In genomic region chr16:11668590-11669379, GRCh38 we compare ENCODE assay signal across 1 cellular context.
TF ChIP-seq lines count a peak whose summit lies in the region.

No MANE protein-coding gene starts in this region.

TF ChIP-seq in HepG2, 621 proteins besides CTCF, POLR2A, EP300 and RAD21 (continued from another document and continues in another):
- no peak for TF ChIP-seq ZNF101 (CRISPR knock-in tag; IDR thresholded peaks at IDR 0.05; ENCODE audit: borderline replicate concordance, low read depth)
- TF ChIP-seq LCORL (IDR thresholded peaks at IDR 0.05): no peak
- 0 out of 2 replicates have a peak, but pooled peaks have one; percentile 25 for TF ChIP-seq LCORL (CRISPR knock-in tag; IDR thresholded peaks at IDR 0.05)
- TF ChIP-seq HNRNPUL1 (IDR thresholded peaks at IDR 0.05; ENCODE audit: low read depth, low read length): no peak
- TF ChIP-seq RNF2 (conservative IDR thresholded peaks at IDR 0.05; ENCODE audit: low read depth): no peak
- TF ChIP-seq SRSF9 (IDR thresholded peaks at IDR 0.05; ENCODE audit: borderline replicate concordance, insufficient read depth, low read depth, low read length, poor library complexity, severe bottlenecking): no peak
- no peak for TF ChIP-seq ZNF282 (IDR thresholded peaks at IDR 0.05; ENCODE audit: partially characterized antibody)
- TF ChIP-seq GABPB1 (CRISPR knock-in tag; IDR thresholded peaks at IDR 0.05): peak; percentile 30; the same call in 1 of the 2 replicates
- no peak for TF ChIP-seq ZKSCAN5 (CRISPR knock-in tag; IDR thresholded peaks at IDR 0.05)
- TF ChIP-seq ZNF652 (CRISPR knock-in tag; IDR thresholded peaks at IDR 0.05; ENCODE audit: borderline replicate concordance, low read depth): no peak
- no peak for TF ChIP-seq GTF2F1 (IDR thresholded peaks at IDR 0.05; ENCODE audit: low read length)
- TF ChIP-seq ZNF781 (CRISPR knock-in tag; IDR thresholded peaks at IDR 0.05; ENCODE audit: borderline replicate concordance, not compliant biosample characterization): no peak
- TF ChIP-seq NFRKB (IDR thresholded peaks at IDR 0.05): no peak
- TF ChIP-seq ZFAT (CRISPR knock-in tag; conservative IDR thresholded peaks at IDR 0.05): no peak
- no peak for TF ChIP-seq ZNF446 (CRISPR knock-in tag; IDR thresholded peaks at IDR 0.05)
- TF ChIP-seq TBX3 (IDR thresholded peaks at IDR 0.05; ENCODE audit: borderline replicate concordance): no peak
- no peak for TF ChIP-seq NR2C2 (CRISPR knock-in tag; IDR thresholded peaks at IDR 0.05; ENCODE audit: borderline replicate concordance)
- TF ChIP-seq KDM5A (IDR thresholded peaks at IDR 0.05; ENCODE audit: borderline replicate concordance, low read length): no peak
- TF ChIP-seq MXI1 (IDR thresholded peaks at IDR 0.05; ENCODE audit: borderline replicate concordance, low read depth, low read length): 0 out of 3 replicates have a peak, but pooled peaks have one; percentile 10
- TF ChIP-seq, protein P1, sequence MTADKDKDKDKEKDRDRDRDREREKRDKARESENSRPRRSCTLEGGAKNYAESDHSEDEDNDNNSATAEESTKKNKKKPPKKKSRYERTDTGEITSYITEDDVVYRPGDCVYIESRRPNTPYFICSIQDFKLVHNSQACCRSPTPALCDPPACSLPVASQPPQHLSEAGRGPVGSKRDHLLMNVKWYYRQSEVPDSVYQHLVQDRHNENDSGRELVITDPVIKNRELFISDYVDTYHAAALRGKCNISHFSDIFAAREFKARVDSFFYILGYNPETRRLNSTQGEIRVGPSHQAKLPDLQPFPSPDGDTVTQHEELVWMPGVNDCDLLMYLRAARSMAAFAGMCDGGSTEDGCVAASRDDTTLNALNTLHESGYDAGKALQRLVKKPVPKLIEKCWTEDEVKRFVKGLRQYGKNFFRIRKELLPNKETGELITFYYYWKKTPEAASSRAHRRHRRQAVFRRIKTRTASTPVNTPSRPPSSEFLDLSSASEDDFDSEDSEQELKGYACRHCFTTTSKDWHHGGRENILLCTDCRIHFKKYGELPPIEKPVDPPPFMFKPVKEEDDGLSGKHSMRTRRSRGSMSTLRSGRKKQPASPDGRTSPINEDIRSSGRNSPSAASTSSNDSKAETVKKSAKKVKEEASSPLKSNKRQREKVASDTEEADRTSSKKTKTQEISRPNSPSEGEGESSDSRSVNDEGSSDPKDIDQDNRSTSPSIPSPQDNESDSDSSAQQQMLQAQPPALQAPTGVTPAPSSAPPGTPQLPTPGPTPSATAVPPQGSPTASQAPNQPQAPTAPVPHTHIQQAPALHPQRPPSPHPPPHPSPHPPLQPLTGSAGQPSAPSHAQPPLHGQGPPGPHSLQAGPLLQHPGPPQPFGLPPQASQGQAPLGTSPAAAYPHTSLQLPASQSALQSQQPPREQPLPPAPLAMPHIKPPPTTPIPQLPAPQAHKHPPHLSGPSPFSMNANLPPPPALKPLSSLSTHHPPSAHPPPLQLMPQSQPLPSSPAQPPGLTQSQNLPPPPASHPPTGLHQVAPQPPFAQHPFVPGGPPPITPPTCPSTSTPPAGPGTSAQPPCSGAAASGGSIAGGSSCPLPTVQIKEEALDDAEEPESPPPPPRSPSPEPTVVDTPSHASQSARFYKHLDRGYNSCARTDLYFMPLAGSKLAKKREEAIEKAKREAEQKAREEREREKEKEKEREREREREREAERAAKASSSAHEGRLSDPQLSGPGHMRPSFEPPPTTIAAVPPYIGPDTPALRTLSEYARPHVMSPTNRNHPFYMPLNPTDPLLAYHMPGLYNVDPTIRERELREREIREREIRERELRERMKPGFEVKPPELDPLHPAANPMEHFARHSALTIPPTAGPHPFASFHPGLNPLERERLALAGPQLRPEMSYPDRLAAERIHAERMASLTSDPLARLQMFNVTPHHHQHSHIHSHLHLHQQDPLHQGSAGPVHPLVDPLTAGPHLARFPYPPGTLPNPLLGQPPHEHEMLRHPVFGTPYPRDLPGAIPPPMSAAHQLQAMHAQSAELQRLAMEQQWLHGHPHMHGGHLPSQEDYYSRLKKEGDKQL (CRISPR knock-in tag; IDR thresholded peaks at IDR 0.05; ENCODE audit: low read depth): no peak
- TF ChIP-seq ZNF235 (CRISPR knock-in tag; IDR thresholded peaks at IDR 0.05; ENCODE audit: borderline replicate concordance): no peak
- TF ChIP-seq TEAD2 (CRISPR knock-in tag; IDR thresholded peaks at IDR 0.05): no peak
- TF ChIP-seq GABPA (IDR thresholded peaks at IDR 0.05; ENCODE audit: low read depth, low read length): no peak
- TF ChIP-seq GABPA (CRISPR knock-in tag; IDR thresholded peaks at IDR 0.05; ENCODE audit: low read depth): no peak
- peak; percentile 24; the same call in 1 of the 2 replicates for TF ChIP-seq ZNF274 (CRISPR knock-in tag; IDR thresholded peaks at IDR 0.05)
- TF ChIP-seq CHD2 (IDR thresholded peaks at IDR 0.05; ENCODE audit: low read depth, low read length): no peak
- no peak for TF ChIP-seq ZNF160 (CRISPR knock-in tag; IDR thresholded peaks at IDR 0.05)
- TF ChIP-seq CREB1 (IDR thresholded peaks at IDR 0.05): no peak
- no peak for TF ChIP-seq CREB1 (CRISPR knock-in tag; IDR thresholded peaks at IDR 0.05)
- no peak for TF ChIP-seq CSRNP1 (CRISPR knock-in tag; IDR thresholded peaks at IDR 0.05)
- no peak for TF ChIP-seq NFIB (CRISPR knock-in tag; IDR thresholded peaks at IDR 0.05; ENCODE audit: borderline replicate concordance)
- TF ChIP-seq ZNF790 (CRISPR knock-in tag; IDR thresholded peaks at IDR 0.05; ENCODE audit: borderline replicate concordance): no peak
- no peak for TF ChIP-seq TFAP4 (IDR thresholded peaks at IDR 0.05; ENCODE audit: borderline replicate concordance, low read depth)
- TF ChIP-seq ZNF558 (CRISPR knock-in tag; IDR thresholded peaks at IDR 0.05; ENCODE audit: borderline replicate concordance): peak; percentile 31; the same call in 1 of the 2 replicates
- TF ChIP-seq, protein P2, sequence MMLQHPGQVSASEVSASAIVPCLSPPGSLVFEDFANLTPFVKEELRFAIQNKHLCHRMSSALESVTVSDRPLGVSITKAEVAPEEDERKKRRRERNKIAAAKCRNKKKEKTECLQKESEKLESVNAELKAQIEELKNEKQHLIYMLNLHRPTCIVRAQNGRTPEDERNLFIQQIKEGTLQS (CRISPR knock-in tag; IDR thresholded peaks at IDR 0.05): no peak
- no peak for TF ChIP-seq SP2 (CRISPR knock-in tag; IDR thresholded peaks at IDR 0.05)
- no peak for TF ChIP-seq ZNF512B (CRISPR knock-in tag; IDR thresholded peaks at IDR 0.05; ENCODE audit: borderline replicate concordance)
- TF ChIP-seq ZNF720 (CRISPR knock-in tag; IDR thresholded peaks at IDR 0.05): no peak
- no peak for TF ChIP-seq SIN3A (IDR thresholded peaks at IDR 0.05; ENCODE audit: borderline replicate concordance, low read depth, low read length)
- no peak for TF ChIP-seq NAIF1 (CRISPR knock-in tag; IDR thresholded peaks at IDR 0.05; ENCODE audit: borderline replicate concordance)
- TF ChIP-seq ZNF44 (CRISPR knock-in tag; IDR thresholded peaks at IDR 0.05): no peak
- no peak for TF ChIP-seq CBX2 (IDR thresholded peaks at IDR 0.05; ENCODE audit: low read depth, low read length)
- no peak for TF ChIP-seq CBX2 (CRISPR knock-in tag; IDR thresholded peaks at IDR 0.05; ENCODE audit: low read depth)
- no peak for TF ChIP-seq ZNF367 (CRISPR knock-in tag; IDR thresholded peaks at IDR 0.05; ENCODE audit: borderline replicate concordance)
- no peak for TF ChIP-seq FOXK1 (CRISPR knock-in tag; IDR thresholded peaks at IDR 0.05; ENCODE audit: borderline replicate concordance, low read depth)
- TF ChIP-seq, protein P3, sequence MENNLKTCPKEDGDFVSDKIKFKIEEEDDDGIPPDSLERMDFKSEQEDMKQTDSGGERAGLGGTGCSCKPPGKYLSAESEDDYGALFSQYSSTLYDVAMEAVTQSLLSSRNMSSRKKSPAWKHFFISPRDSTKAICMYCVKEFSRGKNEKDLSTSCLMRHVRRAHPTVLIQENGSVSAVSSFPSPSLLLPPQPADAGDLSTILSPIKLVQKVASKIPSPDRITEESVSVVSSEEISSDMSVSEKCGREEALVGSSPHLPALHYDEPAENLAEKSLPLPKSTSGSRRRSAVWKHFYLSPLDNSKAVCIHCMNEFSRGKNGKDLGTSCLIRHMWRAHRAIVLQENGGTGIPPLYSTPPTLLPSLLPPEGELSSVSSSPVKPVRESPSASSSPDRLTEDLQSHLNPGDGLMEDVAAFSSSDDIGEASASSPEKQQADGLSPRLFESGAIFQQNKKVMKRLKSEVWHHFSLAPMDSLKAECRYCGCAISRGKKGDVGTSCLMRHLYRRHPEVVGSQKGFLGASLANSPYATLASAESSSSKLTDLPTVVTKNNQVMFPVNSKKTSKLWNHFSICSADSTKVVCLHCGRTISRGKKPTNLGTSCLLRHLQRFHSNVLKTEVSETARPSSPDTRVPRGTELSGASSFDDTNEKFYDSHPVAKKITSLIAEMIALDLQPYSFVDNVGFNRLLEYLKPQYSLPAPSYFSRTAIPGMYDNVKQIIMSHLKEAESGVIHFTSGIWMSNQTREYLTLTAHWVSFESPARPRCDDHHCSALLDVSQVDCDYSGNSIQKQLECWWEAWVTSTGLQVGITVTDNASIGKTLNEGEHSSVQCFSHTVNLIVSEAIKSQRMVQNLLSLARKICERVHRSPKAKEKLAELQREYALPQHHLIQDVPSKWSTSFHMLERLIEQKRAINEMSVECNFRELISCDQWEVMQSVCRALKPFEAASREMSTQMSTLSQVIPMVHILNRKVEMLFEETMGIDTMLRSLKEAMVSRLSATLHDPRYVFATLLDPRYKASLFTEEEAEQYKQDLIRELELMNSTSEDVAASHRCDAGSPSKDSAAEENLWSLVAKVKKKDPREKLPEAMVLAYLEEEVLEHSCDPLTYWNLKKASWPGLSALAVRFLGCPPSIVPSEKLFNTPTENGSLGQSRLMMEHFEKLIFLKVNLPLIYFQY (CRISPR knock-in tag; IDR thresholded peaks at IDR 0.05; ENCODE audit: borderline replicate concordance): no peak
- no peak for TF ChIP-seq FLYWCH1 (CRISPR knock-in tag; IDR thresholded peaks at IDR 0.05)
- TF ChIP-seq ZNF724P (CRISPR knock-in tag; IDR thresholded peaks at IDR 0.05; ENCODE audit: borderline replicate concordance): 0 out of 2 replicates have a peak, but pooled peaks have one; percentile 28
- peak; percentile 14; the same call in 1 of the 2 replicates for TF ChIP-seq CREBL2 (CRISPR knock-in tag; IDR thresholded peaks at IDR 0.05; ENCODE audit: borderline replicate concordance)
- TF ChIP-seq ATF1 (CRISPR knock-in tag; IDR thresholded peaks at IDR 0.05): no peak
- no peak for TF ChIP-seq SIX1 (CRISPR knock-in tag; IDR thresholded peaks at IDR 0.05; ENCODE audit: borderline replicate concordance)
- TF ChIP-seq ZFP36L1 (CRISPR knock-in tag; IDR thresholded peaks at IDR 0.05): no peak
- TF ChIP-seq, protein P4, sequence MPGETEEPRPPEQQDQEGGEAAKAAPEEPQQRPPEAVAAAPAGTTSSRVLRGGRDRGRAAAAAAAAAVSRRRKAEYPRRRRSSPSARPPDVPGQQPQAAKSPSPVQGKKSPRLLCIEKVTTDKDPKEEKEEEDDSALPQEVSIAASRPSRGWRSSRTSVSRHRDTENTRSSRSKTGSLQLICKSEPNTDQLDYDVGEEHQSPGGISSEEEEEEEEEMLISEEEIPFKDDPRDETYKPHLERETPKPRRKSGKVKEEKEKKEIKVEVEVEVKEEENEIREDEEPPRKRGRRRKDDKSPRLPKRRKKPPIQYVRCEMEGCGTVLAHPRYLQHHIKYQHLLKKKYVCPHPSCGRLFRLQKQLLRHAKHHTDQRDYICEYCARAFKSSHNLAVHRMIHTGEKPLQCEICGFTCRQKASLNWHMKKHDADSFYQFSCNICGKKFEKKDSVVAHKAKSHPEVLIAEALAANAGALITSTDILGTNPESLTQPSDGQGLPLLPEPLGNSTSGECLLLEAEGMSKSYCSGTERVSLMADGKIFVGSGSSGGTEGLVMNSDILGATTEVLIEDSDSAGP (CRISPR knock-in tag; IDR thresholded peaks at IDR 0.05; ENCODE audit: borderline replicate concordance): no peak
- no peak for TF ChIP-seq MED8 (CRISPR knock-in tag; IDR thresholded peaks at IDR 0.05; ENCODE audit: insufficient replicate concordance)
